In genomic region chr11:68030318-68031135, GRCh38 we compare ENCODE assay signal across 1 cellular context.
A peak's percentile ranks its signal among the peaks of the same experiment; 100 is the strongest.
TF ChIP-seq lines count a peak whose summit lies in the region.

Gene NDUFS8 (plus strand): TSS chr11:68030681. CDS start chr11:68032152, 1,471 bp downstream.

TF ChIP-seq in K562, 482 proteins besides CTCF, POLR2A, EP300 and RAD21 (continued from another document and continues in another):
- TF ChIP-seq E2F6 (IDR thresholded peaks at IDR 0.05; ENCODE audit: borderline replicate concordance in 1 of 2, extremely low read depth in 1 of 2, insufficient read depth in 1 of 2, insufficient read length in 1 of 2, low read depth in 1 of 2, low read length in 1 of 2, poor library complexity in 1 of 2, severe bottlenecking in 1 of 2), result peak; percentile 35 to 39
- TF ChIP-seq FOXK2 (conservative IDR thresholded peaks at IDR 0.05 in 1 of 2, IDR thresholded peaks at IDR 0.05 in 1 of 2; ENCODE audit: low read depth in 2 of 2), result peak; percentile 68 to 79
- TF ChIP-seq MECOM (CRISPR knock-in tag; IDR thresholded peaks at IDR 0.05), result no peak
- TF ChIP-seq HDAC8 (tag; IDR thresholded peaks at IDR 0.05), result no peak
- no peak for TF ChIP-seq MCM2 (IDR thresholded peaks at IDR 0.05; ENCODE audit: low read depth)
- TF ChIP-seq RBM39 (optimal IDR thresholded peaks at IDR 0.05; ENCODE audit: low read depth, low read length), result no peak
- no peak for TF ChIP-seq NR3C1 (CRISPR knock-in tag; IDR thresholded peaks at IDR 0.05)
- no peak for TF ChIP-seq BDP1 (IDR thresholded peaks at IDR 0.05; ENCODE audit: insufficient read depth, insufficient read length)
- no peak for TF ChIP-seq CLOCK (CRISPR knock-in tag; IDR thresholded peaks at IDR 0.05; ENCODE audit: borderline replicate concordance)
- peak; percentile 97 for TF ChIP-seq ZFX (CRISPR knock-in tag; IDR thresholded peaks at IDR 0.05)
- TF ChIP-seq NUFIP1 (IDR thresholded peaks at IDR 0.05; ENCODE audit: partially characterized antibody), result no peak
- TF ChIP-seq CREBBP (IDR thresholded peaks at IDR 0.05; ENCODE audit: low read depth, low read length), result no peak
- no peak for TF ChIP-seq U2AF1 (optimal IDR thresholded peaks at IDR 0.05; ENCODE audit: low read depth, low read length)
- no peak; the same call in 1 of the 2 replicates for TF ChIP-seq BHLHE40 (IDR thresholded peaks at IDR 0.05; ENCODE audit: low read length)
- TF ChIP-seq MXI1 (IDR thresholded peaks at IDR 0.05; ENCODE audit: low read depth, low read length), result 0 out of 2 replicates have a peak, but pooled peaks have one; percentile 56
- TF ChIP-seq CHD2 (IDR thresholded peaks at IDR 0.05; ENCODE audit: low read depth, low read length), result peak; percentile 78
- no peak for TF ChIP-seq SMARCC2 (IDR thresholded peaks at IDR 0.05; ENCODE audit: low read depth)
- TF ChIP-seq MTA3 (IDR thresholded peaks at IDR 0.05; ENCODE audit: borderline replicate concordance), result peak; percentile 67; the same call in 1 of the 2 replicates
- no peak for TF ChIP-seq POU5F1 (IDR thresholded peaks at IDR 0.05; ENCODE audit: borderline replicate concordance, low read depth, low read length, partially characterized antibody)
- no peak for TF ChIP-seq STAT5A (IDR thresholded peaks at IDR 0.05; ENCODE audit: borderline replicate concordance, low read length)
- TF ChIP-seq ZNF263 (CRISPR knock-in tag; IDR thresholded peaks at IDR 0.05; ENCODE audit: borderline replicate concordance), result peak; percentile 69; the same call in 1 of the 2 replicates
- TF ChIP-seq HNRNPLL (IDR thresholded peaks at IDR 0.05; ENCODE audit: low read depth, low read length, poor library complexity, severe bottlenecking), result peak; percentile 73
- TF ChIP-seq PTBP1 (IDR thresholded peaks at IDR 0.05; ENCODE audit: low read depth, low read length), result no peak
- no peak for TF ChIP-seq EZH2 (IDR thresholded peaks at IDR 0.05; ENCODE audit: borderline replicate concordance, low read depth, low read length)
- no peak for TF ChIP-seq HNRNPH1 (optimal IDR thresholded peaks at IDR 0.05; ENCODE audit: low read depth, low read length)
- peak; percentile 76; the same call in 1 of the 2 replicates for TF ChIP-seq AFF4 (CRISPR knock-in tag; IDR thresholded peaks at IDR 0.05)
- TF ChIP-seq CHAMP1 (IDR thresholded peaks at IDR 0.05), result no peak
- TF ChIP-seq NEUROD1 (IDR thresholded peaks at IDR 0.05; ENCODE audit: borderline replicate concordance, low read depth, low read length, partially characterized antibody), result peak; percentile 90
- no peak for TF ChIP-seq IRF9 (tag; IDR thresholded peaks at IDR 0.05)
- TF ChIP-seq ZBTB33 (CRISPR knock-in tag; IDR thresholded peaks at IDR 0.05), result 0 out of 2 replicates have a peak, but pooled peaks have one; percentile 2
- no peak for TF ChIP-seq SMARCA4 (IDR thresholded peaks at IDR 0.05)
- TF ChIP-seq KAT8 (IDR thresholded peaks at IDR 0.05; ENCODE audit: low read depth), result no peak
- no peak for TF ChIP-seq ZNF407 (IDR thresholded peaks at IDR 0.05; ENCODE audit: low read depth)
- TF ChIP-seq CAMTA2 (CRISPR knock-in tag; conservative IDR thresholded peaks at IDR 0.05), result no peak
- no peak for TF ChIP-seq WHSC1 (IDR thresholded peaks at IDR 0.05; ENCODE audit: low read length)
- TF ChIP-seq ZNF277 (CRISPR knock-in tag; IDR thresholded peaks at IDR 0.05; ENCODE audit: borderline replicate concordance), result no peak
